ENCODE assay signal across 9 cellular contexts in the genomic region with DNA sequence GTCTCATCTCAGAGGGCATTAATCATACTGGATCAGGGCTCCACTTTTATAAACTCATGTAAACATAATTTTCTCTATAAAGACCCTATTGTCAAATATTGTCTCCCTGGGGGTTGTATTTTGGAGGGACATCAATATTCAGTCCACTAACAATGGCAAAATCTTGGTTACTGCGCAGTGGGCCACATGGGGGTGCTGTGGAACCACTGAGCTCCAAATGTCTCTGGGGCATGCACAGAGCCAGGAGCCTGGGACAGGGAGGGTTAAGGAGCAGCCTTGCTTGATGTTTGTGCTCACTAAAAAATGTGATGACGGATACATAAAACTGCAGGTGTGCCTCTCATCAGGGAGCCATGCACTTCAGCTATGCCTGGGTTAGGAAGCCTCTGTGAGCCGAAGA.
DNase-seq lines count a peak whose midpoint lies in the region; ATAC-seq lines count a peak whose summit lies in the region.
"Had no signal": no experiment of that assay in that cellular context is flagged by ENCODE, and none has a peak within 500 bp of the region (broad histone marks: within the 10 kb centered on the region; RNA-seq: fewer than 3 reads in every experiment).

No MANE protein-coding gene starts in this region.

- peak overlapping the region; percentile 17 for H3K4me3 Mint-ChIP-seq in stimulated activated effector memory CD8-positive, alpha-beta T cell treated with anti-CD3 and anti-CD28 coated beads, Interleukin-12 subunit alpha, Interleukin-12 subunit beta, amount 100 ng/mL, for 72 hours

- H3K9me3 Mint-ChIP-seq in stimulated activated effector memory CD8-positive, alpha-beta T cell treated with anti-CD3 and anti-CD28 coated beads, Interleukin-12 subunit alpha, Interleukin-12 subunit beta, amount 100 ng/mL, for 72 hours = no peaks in the 10 kb centered on the region

- H3K4me1 Mint-ChIP-seq in stimulated activated effector memory CD8-positive, alpha-beta T cell treated with anti-CD3 and anti-CD28 coated beads, Interleukin-12 subunit alpha, Interleukin-12 subunit beta, amount 100 ng/mL, for 72 hours = peaks cover 12% of the 10 kb centered on the region

- DNase-seq in SKM-1 treated with dmso at 0.1 percent for 144 hours (lab: John Stamatoyannopoulos, UW; ENCODE audit: unreplicated experiment) (peak; percentile 1), SKM-1 (lab: John Stamatoyannopoulos, UW; ENCODE audit: unreplicated experiment) (no peak), T-helper 1 cell (peak in 3 of 5 donors; percentile 30 to 39 (median 33)), dermis blood vessel endothelial cell (peak; percentile 5), 8988T (no peak), GM19238 (ENCODE audit: insufficient read length, low spot score) (no peak)
- DNase-seq in stimulated activated effector memory CD8-positive, alpha-beta T cell treated with anti-CD3 and anti-CD28 coated beads, Interleukin-12 subunit alpha, Interleukin-12 subunit beta, amount 100 ng/mL, for 72 hours (ENCODE audit: low spot score in 2 of 2) = peak in 1 of 2 donors; percentile 52
- DNase-seq in NK-92 treated with Interleukin-12 subunit alpha and Interleukin-12 subunit beta, amount 100 ng/mL, for 24 hours (lab: John Stamatoyannopoulos, UW) = no peak
- DNase-seq: effector CD8-positive, alpha-beta T cell had no signal

- peak overlapping the region; percentile 62 for H3K27ac Mint-ChIP-seq in stimulated activated effector memory CD8-positive, alpha-beta T cell treated with anti-CD3 and anti-CD28 coated beads, Interleukin-12 subunit alpha, Interleukin-12 subunit beta, amount 100 ng/mL, for 72 hours

- ATAC-seq in stimulated activated effector memory CD8-positive, alpha-beta T cell treated with anti-CD3 and anti-CD28 coated beads, Interleukin-12 subunit alpha, Interleukin-12 subunit beta, amount 100 ng/mL, for 72 hours = peak; percentile 63

- no peaks in the 10 kb centered on the region for H3K36me3 Mint-ChIP-seq in stimulated activated effector memory CD8-positive, alpha-beta T cell treated with anti-CD3 and anti-CD28 coated beads, Interleukin-12 subunit alpha, Interleukin-12 subunit beta, amount 100 ng/mL, for 72 hours

Comparison
In these comparisons a context has a peak if more than half of its experiments do, and no peak if none do; other contexts are left out.
1. DNase-seq: peak in SKM-1 treated with dmso at 0.1 percent for 144 hours (single experiment), T-helper 1 cell (3 of 5) and dermis blood vessel endothelial cell (single experiment); none in SKM-1 (single experiment), NK-92 treated with Interleukin-12 subunit alpha and Interleukin-12 subunit beta, amount 100 ng/mL, for 24 hours (single experiment), 8988T (single experiment) and GM19238 (single experiment).